ENCODE assay signal across 8 cellular contexts in the genomic region with DNA sequence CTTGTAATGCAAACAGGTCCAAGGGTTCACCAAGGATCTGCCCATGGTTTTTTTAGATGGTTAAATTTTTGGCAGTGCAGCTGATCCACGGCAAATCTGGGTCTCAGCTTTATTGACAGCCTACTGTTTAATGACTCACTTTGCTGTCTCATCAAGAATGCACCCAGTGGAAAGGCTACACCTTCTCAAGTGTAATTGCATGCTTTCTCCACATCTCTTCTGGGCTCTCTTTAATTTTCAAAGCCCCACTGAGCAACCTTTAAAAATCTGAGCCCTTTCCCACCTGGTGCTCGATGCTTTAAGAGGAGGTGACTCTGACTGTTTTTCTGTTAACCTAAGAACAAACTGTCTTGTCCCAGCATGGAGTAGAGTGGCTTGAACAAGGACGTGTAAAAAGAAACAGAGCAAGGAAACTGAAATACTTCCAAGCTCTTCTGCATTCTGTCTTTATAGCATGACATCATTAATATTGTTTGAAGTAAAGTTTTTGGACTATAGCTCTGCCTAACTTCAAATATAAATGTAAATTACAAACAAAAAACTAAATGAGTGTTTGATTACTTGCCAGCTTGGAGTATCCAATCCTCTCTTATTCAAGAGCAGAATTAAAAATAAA.
DNase-seq lines count a peak whose midpoint lies in the region; ATAC-seq, FAIRE-seq and TF ChIP-seq lines count a peak whose summit lies in the region.

No MANE protein-coding gene starts in this region.

- H3K4me1 ChIP-seq in A549: peaks cover 56% of the 10 kb centered on the region
- peaks cover 3 to 7% of the 10 kb centered on the region in 2 donors for H3K4me1 ChIP-seq in naive thymus-derived CD4-positive, alpha-beta T cell (ENCODE audit: control insufficient read depth in 2 of 2, insufficient read depth in 2 of 2, low read length in 2 of 2)

- ATAC-seq in A549: peak; percentile 90 to 91
- ATAC-seq in naive thymus-derived CD8-positive, alpha-beta T cell: no peak
- no peak for ATAC-seq in naive thymus-derived CD4-positive, alpha-beta T cell

- H3K4me3 ChIP-seq in A549: peak overlapping the region; percentile 18; the same call in 1 of the 3 replicates
- H3K4me3 ChIP-seq in naive thymus-derived CD4-positive, alpha-beta T cell (ENCODE audit: low read length): no peak overlapping the region

- H3K9me3 Mint-ChIP-seq in HFFc6: no peaks in the 10 kb centered on the region
- H3K9me3 Mint-ChIP-seq in glutamatergic neuron (ENCODE audit: unreplicated experiment): peaks cover 3% of the 10 kb centered on the region
- H3K9me3 Mint-ChIP-seq in naive thymus-derived CD8-positive, alpha-beta T cell: peaks cover 0 to 7% (median 0%) of the 10 kb centered on the region in 9 donors
- peaks cover 0 to 3% (median 0%) of the 10 kb centered on the region in 11 donors for H3K9me3 Mint-ChIP-seq in naive thymus-derived CD4-positive, alpha-beta T cell

- TF ChIP-seq POLR2A in A549 (IDR thresholded peaks at IDR 0.05; ENCODE audit: low read length): no peak

- no peak for TF ChIP-seq EP300 in A549 (IDR thresholded peaks at IDR 0.05)

- WGBS in A549 (ENCODE audit: missing lambda C conversion rate): 4% methylated on average over 3 of the region's 3 CpGs

- peak in 1 of 2 experiments; percentile 29; a peak in 1 of 5 replicates for TF ChIP-seq RAD21 in A549 (conservative IDR thresholded peaks at IDR 0.05 in 1 of 2, IDR thresholded peaks at IDR 0.05 in 1 of 2)

- peak; percentile 66 to 80 for DNase-seq in A549 (ENCODE audit: low read depth in 1 of 2, low spot score in 1 of 2)
- peak; percentile 71 for DNase-seq in HFFc6
- DNase-seq in SHP77 (lab: John Stamatoyannopoulos, UW): peak; percentile 41 to 62
- no peak for DNase-seq in glutamatergic neuron
- no peak for DNase-seq in nucleus accumbens (lab: John Stamatoyannopoulos, UW)
- DNase-seq in stimulated activated CD4-positive, alpha-beta T cell treated with anti-CD3 and anti-CD28 coated beads, Interleukin-4, amount 100 ng/mL, for 1 hour: no peak
- no peak for DNase-seq in naive thymus-derived CD8-positive, alpha-beta T cell
- DNase-seq in naive thymus-derived CD4-positive, alpha-beta T cell: no peak

- CTCF ChIA-PET in A549 (lab: Yijun Ruan, JAX): interaction anchor here (0.8 to 2.9 kb wide), 11 partner anchors 8 to 324 kb away, joined by 3 to 10 read pairs (median 4); no protein-coding TSS in a partner anchor
- CTCF ChIA-PET in naive thymus-derived CD4-positive, alpha-beta T cell (lab: Charles Lee): interaction anchor here (0.8 kb wide), 1 partner anchor 15 kb away, joined by 3 read pairs; no protein-coding TSS in a partner anchor

- intact Hi-C loops in naive thymus-derived CD4-positive, alpha-beta T cell (cut with micrococcal nuclease): no loop called here

- peak overlapping the region; percentile 77 for H3K4me3 Mint-ChIP-seq in HFFc6
- peak overlapping the region; percentile 49 for H3K4me3 Mint-ChIP-seq in glutamatergic neuron (ENCODE audit: unreplicated experiment)
- no peak overlapping the region for H3K4me3 Mint-ChIP-seq in naive thymus-derived CD8-positive, alpha-beta T cell
- no peak overlapping the region for H3K4me3 Mint-ChIP-seq in naive thymus-derived CD4-positive, alpha-beta T cell

- H3K27me3 Mint-ChIP-seq in HFFc6 (ENCODE audit: insufficient read depth) (peaks cover 3% of the 10 kb centered on the region), glutamatergic neuron (ENCODE audit: unreplicated experiment) (peaks cover 6% of the 10 kb centered on the region)
- H3K27me3 Mint-ChIP-seq in naive thymus-derived CD8-positive, alpha-beta T cell: no peaks in the 10 kb centered on the region
- H3K27me3 Mint-ChIP-seq in naive thymus-derived CD4-positive, alpha-beta T cell: peaks cover 0 to 6% (median 0%) of the 10 kb centered on the region in 5 donors

- FAIRE-seq in A549 (lab: Jason Lieb, UNC): peak; percentile 83

- no peaks in the 10 kb centered on the region for H3K36me3 ChIP-seq in naive thymus-derived CD4-positive, alpha-beta T cell (ENCODE audit: control insufficient read depth in 2 of 3, insufficient read depth in 3 of 3, low read length in 3 of 3)

- H3K27ac Mint-ChIP-seq in HFFc6: peak overlapping the region; percentile 89
- H3K27ac Mint-ChIP-seq in glutamatergic neuron (ENCODE audit: unreplicated experiment): peak overlapping the region; percentile 75
- H3K27ac Mint-ChIP-seq in naive thymus-derived CD8-positive, alpha-beta T cell: no peak overlapping the region
- H3K27ac Mint-ChIP-seq in naive thymus-derived CD4-positive, alpha-beta T cell: no peak overlapping the region

- no peaks in the 10 kb centered on the region for H3K27me3 ChIP-seq in naive thymus-derived CD4-positive, alpha-beta T cell (ENCODE audit: control insufficient read depth in 2 of 2, insufficient read depth in 2 of 2, low read length in 2 of 2)

- peak overlapping the region; percentile 75 for H3K4me2 ChIP-seq in A549

- POLR2A ChIA-PET in A549 (lab: Yijun Ruan, JAX): interaction anchor here (1.0 to 1.8 kb wide), 3 partner anchors 13 to 306 kb away, joined by 3 to 9 read pairs (median 3); a partner anchor contains a TSS
- POLR2A ChIA-PET in naive thymus-derived CD8-positive, alpha-beta T cell (lab: Charles Lee): no interaction called here
- POLR2A ChIA-PET in naive thymus-derived CD4-positive, alpha-beta T cell (lab: Charles Lee): no interaction called here

- H3K4me1 Mint-ChIP-seq in HFFc6 (ENCODE audit: low read depth): peaks cover 57% of the 10 kb centered on the region
- H3K4me1 Mint-ChIP-seq in glutamatergic neuron (ENCODE audit: low read depth, unreplicated experiment): peaks cover 46% of the 10 kb centered on the region
- peaks cover 8 to 21% (median 15%) of the 10 kb centered on the region in 4 donors for H3K4me1 Mint-ChIP-seq in naive thymus-derived CD8-positive, alpha-beta T cell
- peaks cover 11 to 18% (median 13%) of the 10 kb centered on the region in 7 donors for H3K4me1 Mint-ChIP-seq in naive thymus-derived CD4-positive, alpha-beta T cell

- peak overlapping the region; percentile 84 to 86 for H3K27ac ChIP-seq in A549
- H3K27ac ChIP-seq in naive thymus-derived CD4-positive, alpha-beta T cell (ENCODE audit: low read depth, low read length): no peak overlapping the region

- no peaks in the 10 kb centered on the region for H3K9me3 ChIP-seq in A549
- H3K9me3 ChIP-seq in naive thymus-derived CD4-positive, alpha-beta T cell (ENCODE audit: control insufficient read depth in 2 of 3, low read length in 3 of 3): no peaks in the 10 kb centered on the region

- no peak; the same call in 2 of the 3 replicates for TF ChIP-seq CTCF in A549 (IDR thresholded peaks at IDR 0.05)
- peak; percentile 65 for TF ChIP-seq CTCF in HFFc6 (IDR thresholded peaks at IDR 0.05)
- TF ChIP-seq CTCF in glutamatergic neuron (IDR thresholded peaks at IDR 0.05; ENCODE audit: partially characterized antibody, unreplicated experiment): no peak

- no peaks in the 10 kb centered on the region for H3K36me3 Mint-ChIP-seq in HFFc6 (ENCODE audit: low read depth)
- no peaks in the 10 kb centered on the region for H3K36me3 Mint-ChIP-seq in glutamatergic neuron (ENCODE audit: unreplicated experiment)
- no peaks in the 10 kb centered on the region for H3K36me3 Mint-ChIP-seq in naive thymus-derived CD8-positive, alpha-beta T cell
- peaks cover 0 to 5% (median 0%) of the 10 kb centered on the region in 5 donors for H3K36me3 Mint-ChIP-seq in naive thymus-derived CD4-positive, alpha-beta T cell

TF ChIP-seq in A549, 52 proteins besides CTCF, POLR2A, EP300 and RAD21 (continues in another document):
- TF ChIP-seq EHMT2 (IDR thresholded peaks at IDR 0.05; ENCODE audit: low read depth) (no peak), TFCP2L1 (CRISPR knock-in tag; IDR thresholded peaks at IDR 0.05) (no peak), MAZ (IDR thresholded peaks at IDR 0.05; ENCODE audit: borderline replicate concordance, low read depth, low read length) (no peak), GATA3 (IDR thresholded peaks at IDR 0.05; ENCODE audit: borderline replicate concordance) (no peak), FOSB (CRISPR knock-in tag; IDR thresholded peaks at IDR 0.05) (no peak), FOSL2 (IDR thresholded peaks at IDR 0.05) (peak; percentile 51; the same call in 1 of the 2 replicates), FOSL2 (CRISPR knock-in tag; IDR thresholded peaks at IDR 0.05) (peak; percentile 83), ZSCAN20 (CRISPR knock-in tag; IDR thresholded peaks at IDR 0.05) (no peak), NFE2L2 (conservative IDR thresholded peaks at IDR 0.05; ENCODE audit: low read length) (no peak), RCOR1 (IDR thresholded peaks at IDR 0.05; ENCODE audit: low read depth, low read length) (no peak), CHD2 (IDR thresholded peaks at IDR 0.05; ENCODE audit: low read length, partially characterized antibody) (no peak), SREBF2 (IDR thresholded peaks at IDR 0.05) (no peak), PHF8 (IDR thresholded peaks at IDR 0.05; ENCODE audit: borderline replicate concordance, low read depth) (no peak), ZFP36 (IDR thresholded peaks at IDR 0.05; ENCODE audit: borderline replicate concordance, partially characterized antibody) (no peak), EHF (CRISPR knock-in tag; IDR thresholded peaks at IDR 0.05) (no peak), RNF2 (IDR thresholded peaks at IDR 0.05; ENCODE audit: borderline replicate concordance, low read depth) (no peak), HOXB13 (CRISPR knock-in tag; IDR thresholded peaks at IDR 0.05; ENCODE audit: low read depth) (no peak)
- TF ChIP-seq, protein P1, sequence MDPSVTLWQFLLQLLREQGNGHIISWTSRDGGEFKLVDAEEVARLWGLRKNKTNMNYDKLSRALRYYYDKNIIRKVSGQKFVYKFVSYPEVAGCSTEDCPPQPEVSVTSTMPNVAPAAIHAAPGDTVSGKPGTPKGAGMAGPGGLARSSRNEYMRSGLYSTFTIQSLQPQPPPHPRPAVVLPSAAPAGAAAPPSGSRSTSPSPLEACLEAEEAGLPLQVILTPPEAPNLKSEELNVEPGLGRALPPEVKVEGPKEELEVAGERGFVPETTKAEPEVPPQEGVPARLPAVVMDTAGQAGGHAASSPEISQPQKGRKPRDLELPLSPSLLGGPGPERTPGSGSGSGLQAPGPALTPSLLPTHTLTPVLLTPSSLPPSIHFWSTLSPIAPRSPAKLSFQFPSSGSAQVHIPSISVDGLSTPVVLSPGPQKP (IDR thresholded peaks at IDR 0.05; ENCODE audit: low read depth, low read length): no peak

Comparison
In these comparisons a context has a peak if more than half of its experiments do, and no peak if none do; other contexts are left out.
1. ATAC-seq: peak in A549 (2 of 2); none in naive thymus-derived CD8-positive, alpha-beta T cell (0 of 2) and naive thymus-derived CD4-positive, alpha-beta T cell (single experiment).
2. DNase-seq: peak in A549 (2 of 2), HFFc6 (single experiment) and SHP77 (2 of 2); none in glutamatergic neuron (single experiment), nucleus accumbens (0 of 56), stimulated activated CD4-positive, alpha-beta T cell treated with anti-CD3 and anti-CD28 coated beads, Interleukin-4, amount 100 ng/mL, for 1 hour (single experiment), naive thymus-derived CD8-positive, alpha-beta T cell (0 of 10) and naive thymus-derived CD4-positive, alpha-beta T cell (0 of 9).
3. H3K27ac Mint-ChIP-seq: peak in HFFc6 (single experiment) and glutamatergic neuron (single experiment); none in naive thymus-derived CD8-positive, alpha-beta T cell (0 of 10) and naive thymus-derived CD4-positive, alpha-beta T cell (0 of 9).
4. H3K4me3 Mint-ChIP-seq: peak in HFFc6 (single experiment) and glutamatergic neuron (single experiment); none in naive thymus-derived CD8-positive, alpha-beta T cell (0 of 10) and naive thymus-derived CD4-positive, alpha-beta T cell (0 of 10).